ENCODE assay signal across 8 cellular contexts in genomic region chr2:225041871-225042799, GRCh38. TPM values are rescaled to one million over a fixed set of nuclear protein-coding genes. Genes with fewer than 3 reads are reported as not detected.
A peak's percentile ranks its signal among the peaks of the same experiment; 100 is the strongest.
DNase-seq lines count a peak whose midpoint lies in the region; ATAC-seq and TF ChIP-seq lines count a peak whose summit lies in the region.

DOCK10 (minus strand) TSS chr2:225042468; CDS start chr2:225042374, 94 bp downstream.

- peaks cover 36% of the 10 kb centered on the region for H3K4me1 ChIP-seq in suprapubic skin

- no peaks in the 10 kb centered on the region for H4K20me1 ChIP-seq in neural cell (ENCODE audit: insufficient read depth)

- H3K79me2 ChIP-seq in neural cell (replicated peaks; ENCODE audit: insufficient read depth, low read length), result no peaks in the 10 kb centered on the region

- H3K9me3 ChIP-seq in neural cell (ENCODE audit: low read length) (no peaks in the 10 kb centered on the region), suprapubic skin (no peaks in the 10 kb centered on the region)

- H3K4me3 ChIP-seq in fibroblast of pulmonary artery (replicated peaks; ENCODE audit: low read depth, low read length) (peak within 1 kb of the TSS; percentile 64), neural cell (ENCODE audit: low read length) (peak within 1 kb of the TSS; percentile 74), suprapubic skin (peak within 1 kb of the TSS; percentile 80)

- peak; percentile 28 for ATAC-seq in HG02678 (IDR thresholded peaks at IDR 0.05; ENCODE audit: unreplicated experiment)

- H3K27ac ChIP-seq in neural cell (ENCODE audit: low read length), result no peak within 1 kb of the TSS
- H3K27ac ChIP-seq in suprapubic skin, result peak within 1 kb of the TSS; percentile 71

- TF ChIP-seq EP300 in neural cell (conservative IDR thresholded peaks at IDR 0.05; ENCODE audit: poor library complexity, severe bottlenecking) (no peak), suprapubic skin (IDR thresholded peaks at IDR 0.05) (no peak)

- H3K27me3 ChIP-seq in neural cell (ENCODE audit: insufficient read depth, low read depth, low read length) (peaks cover 37% of the 10 kb centered on the region), suprapubic skin (peaks cover 38% of the 10 kb centered on the region)

- H3K36me3 ChIP-seq in neural cell (ENCODE audit: insufficient read depth, low read length), result no peaks in the 10 kb centered on the region
- no peaks in the 10 kb centered on the region for H3K36me3 ChIP-seq in suprapubic skin

- no peaks in the 10 kb centered on the region for H3F3A ChIP-seq in neural cell (ENCODE audit: insufficient read depth, low read length, poor library complexity, severe bottlenecking)

- no peak for TF ChIP-seq CTCF in fibroblast of pulmonary artery (IDR thresholded peaks at IDR 0.05; ENCODE audit: low read length, missing control alignments)
- peak; percentile 42 for TF ChIP-seq CTCF in neural cell (IDR thresholded peaks at IDR 0.05; ENCODE audit: poor library complexity, severe bottlenecking)
- no peak for TF ChIP-seq CTCF in suprapubic skin (IDR thresholded peaks at IDR 0.05)

- H3K9me2 ChIP-seq in neural cell (ENCODE audit: insufficient read depth, low read length), result no peaks in the 10 kb centered on the region

- WGBS in suprapubic skin, result under 1% methylated on average over 55 of the region's 112 CpGs

- peak; percentile 48 for TF ChIP-seq RAD21 in neural cell (conservative IDR thresholded peaks at IDR 0.05)

- no peak within 1 kb of the TSS for H2AFZ ChIP-seq in neural cell (ENCODE audit: low read depth, low read length)

- H3K9ac ChIP-seq in neural cell (ENCODE audit: low read length), result peak within 1 kb of the TSS; percentile 48

- peak; percentile 30 for DNase-seq in NCI-H1105 treated with DMSO at 0.1 percent for 48 hours (lab: John Stamatoyannopoulos, UW)
- DNase-seq in NCI-H1105 (lab: John Stamatoyannopoulos, UW), result no peak
- peak; percentile 73 for DNase-seq in NOMO-1 treated with dmso at 0.1 percent for 144 hours (lab: John Stamatoyannopoulos, UW; ENCODE audit: unreplicated experiment)
- peak; percentile 28 for DNase-seq in activated T-helper 1 cell treated with Interleukin-2 at 50 U/mL for 16 hours (ENCODE audit: low read depth)
- peak; percentile 46 for DNase-seq in fibroblast of pulmonary artery (ENCODE audit: low read depth)
- DNase-seq in suprapubic skin (ENCODE audit: low spot score in 2 of 2), result no peak

- no peak within 1 kb of the TSS for H3K4me2 ChIP-seq in neural cell (ENCODE audit: low read length)

- TF ChIP-seq POLR2A in suprapubic skin (IDR thresholded peaks at IDR 0.05), result no peak

TF ChIP-seq in neural cell, 6 proteins besides CTCF, POLR2A, EP300 and RAD21:
- TF ChIP-seq TAF1 (IDR thresholded peaks at IDR 0.05; ENCODE audit: low read depth), result no peak
- TF ChIP-seq MXI1 (conservative IDR thresholded peaks at IDR 0.05; ENCODE audit: poor library complexity, severe bottlenecking), result no peak
- TF ChIP-seq SMC3 (conservative IDR thresholded peaks at IDR 0.05; ENCODE audit: poor library complexity), result peak; percentile 48

RNA-seq across cellular contexts. Expression of gene DOCK10, which starts in this region (rescaled TPM):
- 0.37 and 2.9 TPM in 2 replicates for polyA plus RNA-seq in neural cell
- polyA minus RNA-seq in neural cell, result 0.35 and 2.2 TPM in 2 replicates
- 10 to 100 TPM in 3 of 4 donors, 1 to 10 TPM in 1; 8.1 to 35.4 (median 17.2) TPM for total RNA-seq in suprapubic skin

Comparison
In these comparisons a context has a peak if more than half of its experiments do, and no peak if none do; other contexts are left out.
1. DNase-seq: peak in NCI-H1105 treated with DMSO at 0.1 percent for 48 hours (single experiment), NOMO-1 treated with dmso at 0.1 percent for 144 hours (single experiment), activated T-helper 1 cell treated with Interleukin-2 at 50 U/mL for 16 hours (single experiment) and fibroblast of pulmonary artery (single experiment); none in NCI-H1105 (single experiment) and suprapubic skin (0 of 2).
2. Peak in every context shown above with its lines, with median percentiles within 50 percentile points of each other: H3K4me3 ChIP-seq.